In genomic region chr13:74206061-74206561, GRCh38 we compare ENCODE assay signal across 15 cellular contexts.
DNase-seq lines count a peak whose midpoint lies in the region; ATAC-seq, FAIRE-seq and TF ChIP-seq lines count a peak whose summit lies in the region.
"Had no signal": no experiment of that assay in that cellular context is flagged by ENCODE, and none has a peak within 500 bp of the region (broad histone marks: within the 10 kb centered on the region; RNA-seq: fewer than 3 reads in every experiment).

No MANE protein-coding gene starts in this region.

- no peak for FAIRE-seq in H1 (lab: Jason Lieb, UNC)

- TF ChIP-seq POLR2A in H1 (IDR thresholded peaks at IDR 0.05; ENCODE audit: control extremely low read depth in 1 of 2, low read depth in 2 of 2, low read length in 2 of 2), result no peak

- 94% methylated on average over 2 of the region's 2 CpGs; no CpG with 5 or more reads in 1 of the 2 experiments for WGBS in H1 (ENCODE audit: extremely low coverage in 1 of 2, insufficient coverage in 1 of 2, insufficient read length in 1 of 2, insufficient replicate concordance in 2 of 2, low coverage in 1 of 2, low lambda C conversion rate in 2 of 2, missing lambda C conversion rate in 1 of 2), 2 experiments

- no peak overlapping the region for H3K14ac ChIP-seq in H1 (ENCODE audit: insufficient read length)

- H2BK20ac ChIP-seq in H1 (ENCODE audit: low read length), result no peak overlapping the region

- H3K56ac ChIP-seq in H1 (replicated peaks; ENCODE audit: insufficient read length, low read depth, low read length), result no peak overlapping the region

- CTCF ChIA-PET in BJ (lab: Yijun Ruan, JAX), result no interaction called here
- CTCF ChIA-PET in H1 (lab: Charles Lee; ENCODE audit: partially characterized antibody), result no interaction called here

- H3K23me2 ChIP-seq in H1 (ENCODE audit: low read depth, low read length), result no peaks in the 10 kb centered on the region

- H3K4me1 ChIP-seq in NT2/D1 (ENCODE audit: insufficient read depth, insufficient read length) (no peaks in the 10 kb centered on the region), H1 (replicated peaks in 1 of 4; ENCODE audit: control insufficient read depth in 3 of 4, insufficient read depth in 4 of 4, low read length in 3 of 4) (no peaks in the 10 kb centered on the region)
- H3K4me1 ChIP-seq: BLaER1 treated with 17β-estradiol and CSF1 and Interleukin-3, amounts not matched to agents 10 nM and 100 nM had no signal

- H3K4me2 ChIP-seq in H1 (ENCODE audit: insufficient read depth in 1 of 2, low read depth in 2 of 2, low read length in 2 of 2), result no peak overlapping the region
- H3K4me2 ChIP-seq: BLaER1 treated with 17β-estradiol and CSF1 and Interleukin-3, amounts not matched to agents 10 nM and 100 nM had no signal

- no peak overlapping the region for H3K9ac ChIP-seq in NT2/D1 (ENCODE audit: insufficient read length, low read depth)
- no peak overlapping the region for H3K9ac ChIP-seq in H1 (replicated peaks in 1 of 4; ENCODE audit: extremely low read depth in 1 of 4, low read depth in 3 of 4, low read length in 3 of 4)
- H3K9ac ChIP-seq: BLaER1 treated with 17β-estradiol and CSF1 and Interleukin-3, amounts not matched to agents 10 nM and 100 nM had no signal

- H2BK5ac ChIP-seq in H1 (ENCODE audit: low read depth, low read length), result no peak overlapping the region

- TF ChIP-seq EP300 in H1 (IDR thresholded peaks at IDR 0.05; ENCODE audit: borderline replicate concordance in 1 of 2, low read depth in 2 of 2, low read length in 2 of 2), result no peak

- no peak overlapping the region for H4K5ac ChIP-seq in H1 (ENCODE audit: insufficient read length, low read depth, low read length)

- no peak overlapping the region for H2BK15ac ChIP-seq in H1 (ENCODE audit: low read length)

- no peaks in the 10 kb centered on the region for H3K79me2 ChIP-seq in H1 (ENCODE audit: control insufficient read depth in 1 of 2, insufficient read depth in 2 of 2, low read length in 2 of 2)

- H3K4me3 ChIP-seq in BJ (ENCODE audit: low read depth, low read length) (no peak overlapping the region), NT2/D1 (ENCODE audit: insufficient read length, low read depth) (no peak overlapping the region), H1 (ENCODE audit: extremely low read depth in 1 of 4, insufficient read depth in 2 of 4, low read depth in 3 of 4, low read length in 4 of 4) (no peak overlapping the region)
- H3K4me3 ChIP-seq: BLaER1 treated with 17β-estradiol and CSF1 and Interleukin-3, amounts not matched to agents 10 nM and 100 nM; lung had no signal

- POLR2A ChIA-PET in BJ (lab: Charles Lee), result no interaction called here
- POLR2A ChIA-PET in H1 (lab: Charles Lee; ENCODE audit: partially characterized antibody), result no interaction called here

- H2AFZ ChIP-seq in H1 (ENCODE audit: low read length), result no peak overlapping the region

- H3K36me3 ChIP-seq in BJ (ENCODE audit: control insufficient read depth, insufficient read depth, low read length) (no peaks in the 10 kb centered on the region), NT2/D1 (ENCODE audit: insufficient read depth, insufficient read length, low read length) (no peaks in the 10 kb centered on the region), H1 (ENCODE audit: control insufficient read depth in 2 of 4, insufficient read depth in 4 of 4, low read length in 3 of 4) (no peaks in the 10 kb centered on the region)
- H3K36me3 ChIP-seq: BLaER1 treated with 17β-estradiol and CSF1 and Interleukin-3, amounts not matched to agents 10 nM and 100 nM had no signal

- DNase-seq in BJ (ENCODE audit: low read depth) (peak; percentile 68), NT2/D1 (ENCODE audit: low read depth, low spot score) (peak; percentile 9), H1 (ENCODE audit: low read depth in 1 of 2, low spot score in 2 of 2) (no peak), myocyte (ENCODE audit: low read depth) (peak; percentile 89), OCI-M2 (lab: John Stamatoyannopoulos, UW; ENCODE audit: unreplicated experiment) (no peak), GM19238 (ENCODE audit: insufficient read length, low spot score) (no peak)
- DNase-seq in stimulated activated CD4-positive, alpha-beta T cell treated with anti-CD3 and anti-CD28 coated beads, Interleukin-1b, Interleukin-23, amount 100 ng/mL, for 48 hours, result no peak
- DNase-seq: MV-4-11; NCI-H345; posterior cingulate gyrus; stimulated activated naive CD4-positive, alpha-beta T cell treated with Interleukin-2 at 50 U/mL for 16 hours had no signal

- TF ChIP-seq RAD21 in H1 (IDR thresholded peaks at IDR 0.05 in 1 of 2, conservative IDR thresholded peaks at IDR 0.05 in 1 of 2; ENCODE audit: low read depth in 2 of 2, low read length in 2 of 2), result no peak

- H4K8ac ChIP-seq in H1 (ENCODE audit: extremely low read depth, insufficient read depth, low read length), result no peak overlapping the region

- H2BK12ac ChIP-seq in H1 (ENCODE audit: low read depth, low read length), result no peak overlapping the region

- H3K9me3 ChIP-seq in NT2/D1 (ENCODE audit: insufficient read depth, low read length) (peaks cover 26% of the 10 kb centered on the region), H1 (ENCODE audit: insufficient read depth in 2 of 2, low read depth in 1 of 2, low read length in 1 of 2) (peaks cover 0 to 5% of the 10 kb centered on the region in 2 experiments; a peak in 1 of 4 replicates)
- H3K9me3 ChIP-seq: BLaER1 treated with 17β-estradiol and CSF1 and Interleukin-3, amounts not matched to agents 10 nM and 100 nM had no signal

- H2AK5ac ChIP-seq in H1 (ENCODE audit: low read depth, low read length), result no peak overlapping the region

- no peak overlapping the region for H3K4ac ChIP-seq in H1 (replicated peaks; ENCODE audit: insufficient read length, low read depth, low read length)

- no peaks in the 10 kb centered on the region for H4K20me1 ChIP-seq in H1 (replicated peaks in 1 of 2; ENCODE audit: control insufficient read depth in 1 of 2, insufficient read depth in 2 of 2, low read length in 2 of 2)
- H4K20me1 ChIP-seq: BLaER1 treated with 17β-estradiol and CSF1 and Interleukin-3, amounts not matched to agents 10 nM and 100 nM had no signal

- TF ChIP-seq CTCF in BJ (IDR thresholded peaks at IDR 0.05; ENCODE audit: insufficient read depth, low read depth, low read length) (no peak), H1 (IDR thresholded peaks at IDR 0.05; ENCODE audit: control extremely low read depth in 1 of 3, insufficient read depth in 1 of 3, low read depth in 1 of 3, low read length in 3 of 3) (no peak)

- H3K23ac ChIP-seq in H1 (ENCODE audit: insufficient read length), result no peak overlapping the region

- no peaks in the 10 kb centered on the region for H3K79me1 ChIP-seq in H1 (ENCODE audit: low read depth, low read length)

- no peak overlapping the region for H3K27ac ChIP-seq in H1 (ENCODE audit: low read depth, low read length)
- H3K27ac ChIP-seq: BLaER1 treated with 17β-estradiol and CSF1 and Interleukin-3, amounts not matched to agents 10 nM and 100 nM; RWPE1 had no signal

- H4K91ac ChIP-seq in H1 (replicated peaks; ENCODE audit: insufficient read length, low read length), result no peak overlapping the region

- no peak overlapping the region for H2BK120ac ChIP-seq in H1 (replicated peaks; ENCODE audit: low read depth, low read length)

- H3K27me3 ChIP-seq in BJ (ENCODE audit: control insufficient read depth, insufficient read depth, low read length) (no peaks in the 10 kb centered on the region), NT2/D1 (ENCODE audit: insufficient read depth, insufficient read length) (no peaks in the 10 kb centered on the region), H1 (replicated peaks in 1 of 4; ENCODE audit: control insufficient read depth in 3 of 4, extremely low read depth in 1 of 4, insufficient read depth in 3 of 4, low read length in 3 of 4) (no peaks in the 10 kb centered on the region)
- H3K27me3 ChIP-seq: BLaER1 treated with 17β-estradiol and CSF1 and Interleukin-3, amounts not matched to agents 10 nM and 100 nM had no signal

- no peak overlapping the region for H3K18ac ChIP-seq in H1 (ENCODE audit: extremely low read depth, low read length)

- ATAC-seq in HG03439 (IDR thresholded peaks at IDR 0.05; ENCODE audit: unreplicated experiment), result no peak

TF ChIP-seq in H1, 55 proteins besides CTCF, POLR2A, EP300 and RAD21 (continues in another document):
- peak; percentile 62; the same call in 1 of the 2 replicates for TF ChIP-seq TEAD4 (IDR thresholded peaks at IDR 0.05; ENCODE audit: low read depth, low read length)

Comparison
In these comparisons a context has a peak if more than half of its experiments do, and no peak if none do; other contexts are left out.
1. DNase-seq: peak in BJ (single experiment), NT2/D1 (single experiment) and myocyte (single experiment); none in H1 (0 of 2), OCI-M2 (single experiment), stimulated activated CD4-positive, alpha-beta T cell treated with anti-CD3 and anti-CD28 coated beads, Interleukin-1b, Interleukin-23, amount 100 ng/mL, for 48 hours (single experiment) and GM19238 (single experiment).